Comparison of ENCODE assay signal across 16 cellular contexts in genomic region chr2:105765415-105766299, GRCh38. TPM values are rescaled to one million over a fixed set of nuclear protein-coding genes. Genes with fewer than 3 reads are reported as not detected.
A peak's percentile ranks its signal among the peaks of the same experiment; 100 is the strongest.
DNase-seq lines count a peak whose midpoint lies in the region; ATAC-seq, FAIRE-seq and TF ChIP-seq lines count a peak whose summit lies in the region.
"Had no signal": no experiment of that assay in that cellular context is flagged by ENCODE, and none has a peak within 500 bp of the region (broad histone marks: within the 10 kb centered on the region; RNA-seq: fewer than 3 reads in every experiment).

No MANE protein-coding gene starts in this region.

- no peaks in the 10 kb centered on the region for H3K27me3 Mint-ChIP-seq in activated naive CD8-positive, alpha-beta T cell treated with anti-CD3 and anti-CD28 coated beads, Interleukin-2, amount 50 U/mL, for 24 hours
- no peaks in the 10 kb centered on the region for H3K27me3 Mint-ChIP-seq in naive B cell

- H3K9ac ChIP-seq in HepG2 (ENCODE audit: insufficient read depth, low read depth, low read length) = no peak overlapping the region
- H3K9ac ChIP-seq: parathyroid adenoma had no signal

- H3K4me3 ChIP-seq in HepG2 (replicated peaks in 1 of 3; ENCODE audit: insufficient read depth in 1 of 3, low read depth in 2 of 3, low read length in 3 of 3) (no peak overlapping the region), right lobe of liver (no peak overlapping the region), sigmoid colon (no peak overlapping the region), tibial artery (no peak overlapping the region)
- H3K4me3 ChIP-seq: esophagus muscularis mucosa had no signal

- in situ Hi-C loops in HepG2 (cut with HindIII; ENCODE audit: extremely low pct_ligation_motif_present, low pct_unique_long_range_greater_than_20kb) = no loop called here

- peak overlapping the region; percentile 86 for H3K27ac Mint-ChIP-seq in activated naive CD8-positive, alpha-beta T cell treated with anti-CD3 and anti-CD28 coated beads, Interleukin-2, amount 50 U/mL, for 24 hours
- H3K27ac Mint-ChIP-seq in naive B cell = peak overlapping the region in 4 of 6 donors; percentile 87 to 95 (median 90)

- H3K36me3 Mint-ChIP-seq in activated naive CD8-positive, alpha-beta T cell treated with anti-CD3 and anti-CD28 coated beads, Interleukin-2, amount 50 U/mL, for 24 hours (ENCODE audit: low read depth) = peaks cover 40% of the 10 kb centered on the region
- peaks cover 6 to 12% of the 10 kb centered on the region in 2 donors for H3K36me3 Mint-ChIP-seq in naive B cell

- H3K4me3 Mint-ChIP-seq in activated naive CD8-positive, alpha-beta T cell treated with anti-CD3 and anti-CD28 coated beads, Interleukin-2, amount 50 U/mL, for 24 hours = peak overlapping the region; percentile 40
- H3K4me3 Mint-ChIP-seq in naive B cell = peak overlapping the region in 2 of 8 donors; percentile 29 to 33

- TF ChIP-seq CTCF in HepG2 (CRISPR knock-in tag; IDR thresholded peaks at IDR 0.05) = no peak
- TF ChIP-seq CTCF in right lobe of liver (IDR thresholded peaks at IDR 0.05) = no peak
- TF ChIP-seq CTCF in sigmoid colon (IDR thresholded peaks at IDR 0.05) = no peak
- TF ChIP-seq CTCF in tibial artery (IDR thresholded peaks at IDR 0.05) = no peak

- no peaks in the 10 kb centered on the region for H3K27me3 ChIP-seq in HepG2 (ENCODE audit: control insufficient read depth in 1 of 2, insufficient read depth in 2 of 2, low read length in 2 of 2)
- H3K27me3 ChIP-seq in right lobe of liver = no peaks in the 10 kb centered on the region
- H3K27me3 ChIP-seq in sigmoid colon = no peaks in the 10 kb centered on the region
- no peaks in the 10 kb centered on the region for H3K27me3 ChIP-seq in tibial artery
- H3K27me3 ChIP-seq: esophagus muscularis mucosa had no signal

- 93% methylated on average over 10 of the region's 10 CpGs for WGBS in HepG2 (ENCODE audit: low lambda C conversion rate)
- WGBS in right lobe of liver (ENCODE audit: insufficient coverage, low coverage, low lambda C conversion rate, missing lambda C conversion rate) = 96% methylated on average over 7 of the region's 10 CpGs
- WGBS in sigmoid colon, 2 donors = 69 to 86% methylated on average over 10 of the region's 10 CpGs

- FAIRE-seq in HepG2 (lab: Jason Lieb, UNC) = no peak
- FAIRE-seq: GM12892, TTC549 had no signal

- DNase-seq in HepG2 (ENCODE audit: low spot score) = no peak
- DNase-seq in right lobe of liver = no peak
- no peak for DNase-seq in activated naive CD8-positive, alpha-beta T cell treated with anti-CD3 and anti-CD28 coated beads, Interleukin-2, amount 50 U/mL, for 24 hours
- DNase-seq in naive B cell = no peak
- DNase-seq in DMS53 treated with DMSO at 0.1 percent for 48 hours (lab: John Stamatoyannopoulos, UW; ENCODE audit: unreplicated experiment) = no peak
- DNase-seq in sigmoid colon = no peak
- DNase-seq in tibial artery = no peak
- DNase-seq: central memory CD4-positive, alpha-beta T cell; NCI-H1930; NCI-H69; RPMI8226 had no signal

- peaks cover 96% of the 10 kb centered on the region for H3K4me1 Mint-ChIP-seq in activated naive CD8-positive, alpha-beta T cell treated with anti-CD3 and anti-CD28 coated beads, Interleukin-2, amount 50 U/mL, for 24 hours
- H3K4me1 Mint-ChIP-seq in naive B cell = peaks cover 60 to 98% (median 89%) of the 10 kb centered on the region in 3 donors

- TF ChIP-seq RAD21 in HepG2 (CRISPR knock-in tag; IDR thresholded peaks at IDR 0.05) = no peak

- CTCF ChIA-PET in HepG2 (lab: Yijun Ruan, JAX; ENCODE audit: low intra/inter-chr PET ratio, low total read pairs) = no interaction called here

- peaks cover 6% of the 10 kb centered on the region for H3K79me2 ChIP-seq in HepG2 (ENCODE audit: insufficient read depth, low read length)

- TF ChIP-seq EP300 in HepG2 (IDR thresholded peaks at IDR 0.05; ENCODE audit: low read depth in 2 of 2, low read length in 2 of 2) = no peak
- no peak for TF ChIP-seq EP300 in HepG2 (CRISPR knock-in tag; IDR thresholded peaks at IDR 0.05; ENCODE audit: borderline replicate concordance)
- TF ChIP-seq EP300 in sigmoid colon (IDR thresholded peaks at IDR 0.05) = no peak

- H3K27ac ChIP-seq in HepG2 (ENCODE audit: extremely low read length, insufficient read depth, low read length) = no peak overlapping the region
- H3K27ac ChIP-seq in right lobe of liver = no peak overlapping the region
- H3K27ac ChIP-seq in sigmoid colon = no peak overlapping the region
- H3K27ac ChIP-seq in tibial artery = no peak overlapping the region
- H3K27ac ChIP-seq: esophagus muscularis mucosa, parathyroid adenoma had no signal

- H3K9me3 Mint-ChIP-seq in activated naive CD8-positive, alpha-beta T cell treated with anti-CD3 and anti-CD28 coated beads, Interleukin-2, amount 50 U/mL, for 24 hours = no peaks in the 10 kb centered on the region
- H3K9me3 Mint-ChIP-seq in naive B cell = peaks cover 0 to 4% (median 0%) of the 10 kb centered on the region in 7 donors

- ATAC-seq in HepG2 (no peak), right lobe of liver (no peak), naive B cell (ENCODE audit: low read depth in 2 of 2) (no peak), GM21786 (IDR thresholded peaks at IDR 0.05; ENCODE audit: unreplicated experiment) (no peak)
- peak; percentile 38 for ATAC-seq in activated naive CD8-positive, alpha-beta T cell treated with anti-CD3 and anti-CD28 coated beads, Interleukin-2, amount 50 U/mL, for 24 hours

- H2AFZ ChIP-seq in HepG2 (ENCODE audit: low read length) = no peak overlapping the region
- H2AFZ ChIP-seq: parathyroid adenoma had no signal

- no TSS peak for BruUV-seq in HepG2 (replicated peaks; lab: Mats Ljungman, UMichigan)

- H3K36me3 ChIP-seq in HepG2 (replicated peaks in 1 of 2; ENCODE audit: control insufficient read depth in 1 of 2, insufficient read depth in 2 of 2, low read length in 2 of 2) (no peaks in the 10 kb centered on the region), right lobe of liver (no peaks in the 10 kb centered on the region), sigmoid colon (no peaks in the 10 kb centered on the region), tibial artery (peaks cover 0 to 7% (median 7%) of the 10 kb centered on the region in 3 donors)

- peaks cover 2% of the 10 kb centered on the region; the same call in 1 of the 2 replicates for H4K20me1 ChIP-seq in HepG2 (ENCODE audit: insufficient read depth, low read length)

- no peak for TF ChIP-seq POLR2A in HepG2 (IDR thresholded peaks at IDR 0.05; ENCODE audit: insufficient read depth in 1 of 2, low read depth in 2 of 2, low read length in 2 of 2)
- TF ChIP-seq POLR2A in right lobe of liver (IDR thresholded peaks at IDR 0.05) = no peak
- no peak for TF ChIP-seq POLR2A in sigmoid colon (IDR thresholded peaks at IDR 0.05)

- POLR2A ChIA-PET in HepG2 (lab: Yijun Ruan, JAX) = no interaction called here

- H3K9me3 ChIP-seq in HepG2 (ENCODE audit: low read length) (no peaks in the 10 kb centered on the region), right lobe of liver (no peaks in the 10 kb centered on the region), sigmoid colon (no peaks in the 10 kb centered on the region), tibial artery (no peaks in the 10 kb centered on the region)
- H3K9me3 ChIP-seq: esophagus muscularis mucosa had no signal

- H3K4me1 ChIP-seq in HepG2 (ENCODE audit: insufficient read depth, low read length) (0 out of 2 replicates have a peak, but pooled peaks cover 7% of the 10 kb centered on the region), right lobe of liver (no peaks in the 10 kb centered on the region), sigmoid colon (peaks cover 0 to 41% (median 20%) of the 10 kb centered on the region in 4 donors), tibial artery (peaks cover 0 to 47% (median 33%) of the 10 kb centered on the region in 4 donors)

- intact Hi-C loops in HepG2 (cut with micrococcal nuclease; ENCODE audit: unreplicated experiment) = no loop called here
- intact Hi-C loops in right lobe of liver (cut with DNase I) = no loop called here
- intact Hi-C loops in sigmoid colon (cut with DNase I) = no loop called here
- intact Hi-C loops in tibial artery (cut with DNase I; ENCODE audit: low total_unique reads) = no loop called here

- H3K4me2 ChIP-seq in HepG2 (ENCODE audit: low read depth, low read length) = no peak overlapping the region

TF ChIP-seq in HepG2, 621 proteins besides CTCF, POLR2A, EP300 and RAD21:
- no peak for TF ChIP-seq SOX5 (CRISPR knock-in tag; IDR thresholded peaks at IDR 0.05; ENCODE audit: borderline replicate concordance)
- 0 out of 2 replicates have a peak, but pooled peaks have one; percentile 51 for TF ChIP-seq RBAK (CRISPR knock-in tag; IDR thresholded peaks at IDR 0.05)
- no peak for TF ChIP-seq SAP130 (CRISPR knock-in tag; IDR thresholded peaks at IDR 0.05; ENCODE audit: low read depth)

RNA-seq across cellular contexts. Expression of gene NCK2, which starts 20.9 kb away (rescaled TPM):
- total RNA-seq in HepG2 (2016; rRNA removed; fragmentation: Illumina TruSeq; extraction: Trizol) (21.3 and 23.5 TPM in 2 replicates), right lobe of liver (10 to 100 TPM in 1 of 6 experiments, 1 to 10 TPM in 5; 4.8 to 11.7 (median 7.1) TPM), sigmoid colon (10 to 100 TPM; 39.2 to 56.1 (median 53.7) TPM)
- 20.1 and 23.4 TPM in 2 replicates for total RNA-seq in HepG2 (2016; cell fraction: cytosol; rRNA removed; fragmentation: Illumina TruSeq; extraction: Trizol; ENCODE audit: low read depth)
- total RNA-seq in HepG2 (2016; cell fraction: insoluble cytoplasmic fraction; rRNA removed; fragmentation: Illumina TruSeq; extraction: Trizol) = 17.9 and 25.3 TPM in 2 replicates
- 50.5 and 50.9 TPM in 2 replicates for total RNA-seq in HepG2 (2016; cell fraction: membrane; rRNA removed; fragmentation: Illumina TruSeq; extraction: Trizol)
- 12.0 and 12.1 TPM in 2 replicates for total RNA-seq in HepG2 (2016; cell fraction: nucleus; rRNA removed; fragmentation: Illumina TruSeq; extraction: Trizol)
- polyA plus RNA-seq in HepG2 (2011; rRNA removed) (14.8 and 19.5 TPM in 2 replicates), naive B cell (ENCODE audit: low read depth in 6 of 6) (100 to 1,000 TPM in 1 of 6 donors, 10 to 100 TPM in 5; 70.7 to 108 (median 76.7) TPM), sigmoid colon (10 to 100 TPM; 36.4 to 59.9 (median 41.4) TPM)
- polyA plus RNA-seq in HepG2 (2011; cell fraction: cytosol; rRNA removed) = 21.4 and 24.5 TPM in 2 replicates
- polyA plus RNA-seq in HepG2 (2011; cell fraction: nucleus; rRNA removed) = 8.9 and 9.7 TPM in 2 replicates
- polyA plus RNA-seq in HepG2 (2012) = 20.9 and 25.1 TPM in 2 replicates
- polyA plus RNA-seq in HepG2 (2016; cell fraction: cytosol; fragmentation: Illumina TruSeq; extraction: Trizol; ENCODE audit: low read depth) = 30.8 and 31.3 TPM in 2 replicates
- polyA plus RNA-seq in HepG2 (2016; cell fraction: insoluble cytoplasmic fraction; fragmentation: Illumina TruSeq; extraction: Trizol; ENCODE audit: low read depth) = 24.5 and 29.7 TPM in 2 replicates
- polyA plus RNA-seq in HepG2 (2016; cell fraction: membrane; fragmentation: Illumina TruSeq; extraction: Trizol; ENCODE audit: low read depth) = 53.4 and 56.8 TPM in 2 replicates
- 18.9 and 21.5 TPM in 2 replicates for polyA plus RNA-seq in HepG2 (2016; cell fraction: nucleus; fragmentation: Illumina TruSeq; extraction: Trizol; ENCODE audit: insufficient read depth, low read depth)
- polyA minus RNA-seq in HepG2 (2011; rRNA and poly(A)+ RNA removed; ENCODE audit: low replicate concordance) = 4.0 and 18.1 TPM in 2 replicates
- 9.8 and 11.4 TPM in 2 replicates for polyA minus RNA-seq in HepG2 (2011; cell fraction: cytosol; rRNA and poly(A)+ RNA removed)
- polyA minus RNA-seq in HepG2 (2011; cell fraction: nucleus; rRNA and poly(A)+ RNA removed) = 9.0 and 11.7 TPM in 2 replicates
